9 cellular contexts compared by ENCODE assay signal in genomic region chr1:154157520-154158306, GRCh38. TPM values are rescaled to one million over a fixed set of nuclear protein-coding genes. Genes with fewer than 3 reads are reported as not detected.
DNase-seq lines count a peak whose midpoint lies in the region; ATAC-seq, FAIRE-seq and TF ChIP-seq lines count a peak whose summit lies in the region.
"Had no signal": no experiment of that assay in that cellular context is flagged by ENCODE, and none has a peak within 500 bp of the region (broad histone marks: within the 10 kb centered on the region; RNA-seq: fewer than 3 reads in every experiment).

No MANE protein-coding gene starts in this region.

- CTCF ChIA-PET in activated naive CD4-positive, alpha-beta T cell treated with anti-CD3 and anti-CD28 coated beads, Interleukin-2, amount 10 ng/mL, durations not matched to agents 7 days and 5 days (lab: Charles Lee), result interaction anchor here (0.6 to 1.3 kb wide), 3 partner anchors 9 to 135 kb away, joined by 3 to 4 read pairs (median 3); no protein-coding TSS in a partner anchor

- peaks cover 85% of the 10 kb centered on the region for H3K4me1 Mint-ChIP-seq in activated naive CD4-positive, alpha-beta T cell treated with anti-CD3 and anti-CD28 coated beads, Interleukin-2, amount 10 ng/mL, durations not matched to agents 7 days and 5 days
- H3K4me1 Mint-ChIP-seq in naive B cell, result peaks cover 23 to 28% (median 24%) of the 10 kb centered on the region in 3 donors

- whole genome bisulfite sequencing in thymus, result 73% methylated on average over 7 of the region's 7 CpGs

- H3K9me3 ChIP-seq in thymus (ENCODE audit: control insufficient read depth), result no peaks in the 10 kb centered on the region

- peak overlapping the region; percentile 97 for H3K27ac Mint-ChIP-seq in activated naive CD4-positive, alpha-beta T cell treated with anti-CD3 and anti-CD28 coated beads, Interleukin-2, amount 10 ng/mL, durations not matched to agents 7 days and 5 days
- peak overlapping the region; percentile 72 to 92 (median 84) for H3K27ac Mint-ChIP-seq in naive B cell

- H3K4me1 ChIP-seq in thymus (ENCODE audit: control insufficient read depth, insufficient read depth, low read length), result peaks cover 13% of the 10 kb centered on the region

- H3K4me3 ChIP-seq in thymus (ENCODE audit: low read length), result no peak overlapping the region

- H3K27me3 Mint-ChIP-seq in activated naive CD4-positive, alpha-beta T cell treated with anti-CD3 and anti-CD28 coated beads, Interleukin-2, amount 10 ng/mL, durations not matched to agents 7 days and 5 days, result no peaks in the 10 kb centered on the region
- no peaks in the 10 kb centered on the region for H3K27me3 Mint-ChIP-seq in naive B cell

- no peak for TF ChIP-seq POLR2A in GM12891 (IDR thresholded peaks at IDR 0.05; ENCODE audit: low read depth, low read length)

- peaks cover 40% of the 10 kb centered on the region for H3K36me3 ChIP-seq in thymus (ENCODE audit: control insufficient read depth, insufficient read depth)

- no peaks in the 10 kb centered on the region for H3K27me3 ChIP-seq in thymus (ENCODE audit: control insufficient read depth, insufficient read depth)

- ATAC-seq in HG02678 (IDR thresholded peaks at IDR 0.05; ENCODE audit: unreplicated experiment) (peak; percentile 87), naive B cell (ENCODE audit: low read depth in 2 of 2) (peak; percentile 45 to 54)

- H3K36me3 Mint-ChIP-seq in activated naive CD4-positive, alpha-beta T cell treated with anti-CD3 and anti-CD28 coated beads, Interleukin-2, amount 10 ng/mL, durations not matched to agents 7 days and 5 days, result peaks cover 83% of the 10 kb centered on the region
- H3K36me3 Mint-ChIP-seq in naive B cell, result peaks cover 20 to 33% of the 10 kb centered on the region in 2 donors

- peak; percentile 92 for FAIRE-seq in GM12891 (lab: Jason Lieb, UNC)

- H3K27ac ChIP-seq in thymus (ENCODE audit: low read depth), result peak overlapping the region; percentile 91

- peaks cover 8% of the 10 kb centered on the region for H3K9me3 Mint-ChIP-seq in activated naive CD4-positive, alpha-beta T cell treated with anti-CD3 and anti-CD28 coated beads, Interleukin-2, amount 10 ng/mL, durations not matched to agents 7 days and 5 days
- peaks cover 0 to 11% (median 2%) of the 10 kb centered on the region in 7 donors for H3K9me3 Mint-ChIP-seq in naive B cell

- H3K4me3 Mint-ChIP-seq in activated naive CD4-positive, alpha-beta T cell treated with anti-CD3 and anti-CD28 coated beads, Interleukin-2, amount 10 ng/mL, durations not matched to agents 7 days and 5 days, result peak overlapping the region; percentile 65
- H3K4me3 Mint-ChIP-seq in naive B cell, result peak overlapping the region in 5 of 8 donors; percentile 6 to 59 (median 29)

- DNase-seq in GM12891 (ENCODE audit: insufficient read length, low spot score) (peak; percentile 54), SIG-M5 (lab: John Stamatoyannopoulos, UW) (peak; percentile 94), naive B cell (no peak), NCI-H1694 (lab: John Stamatoyannopoulos, UW) (no peak), germinal center (ENCODE audit: low spot score) (no peak)
- peak; percentile 85 for DNase-seq in activated naive CD4-positive, alpha-beta T cell treated with anti-CD3 and anti-CD28 coated beads, Interleukin-2, amount 10 ng/mL, durations not matched to agents 7 days and 5 days

TF ChIP-seq in GM12891, 5 proteins besides CTCF, POLR2A, EP300 and RAD21:
- peak; percentile 60; the same call in 1 of the 2 replicates for TF ChIP-seq SPI1 (IDR thresholded peaks at IDR 0.05; ENCODE audit: low read depth, low read length)
- no peak for TF ChIP-seq PAX5 (IDR thresholded peaks at IDR 0.05; ENCODE audit: insufficient read depth, low read length, severe bottlenecking)
- TF ChIP-seq POLR2AphosphoS5 (IDR thresholded peaks at IDR 0.05; ENCODE audit: low read depth, low read length), result no peak
- TF ChIP-seq POU2F2 (IDR thresholded peaks at IDR 0.05; ENCODE audit: low read depth, low read length), result no peak

RNA-seq across cellular contexts. Expression of gene NUP210L, which starts 2.8 kb away (rescaled TPM):
- not detected for polyA plus RNA-seq in GM12891 (2012; ENCODE audit: low read depth, missing spikeins)
- polyA plus RNA-seq in naive B cell (ENCODE audit: low read depth in 6 of 6) (not detected), thymus (0.05 TPM)

RNA-seq across cellular contexts. Expression of gene TPM3, which starts 34.2 kb away (rescaled TPM):
- polyA plus RNA-seq in GM12891 (2012; ENCODE audit: low read depth, missing spikeins), result 409 TPM
- polyA plus RNA-seq in naive B cell (ENCODE audit: low read depth in 6 of 6) (100 to 1,000 TPM; 669 to 816 (median 772) TPM), thymus (304 TPM)

RNA-seq across cellular contexts. Expression of gene CFAP141, which starts 48.4 kb away (rescaled TPM):
- not detected for polyA plus RNA-seq in GM12891 (2012; ENCODE audit: low read depth, missing spikeins)
- not detected for polyA plus RNA-seq in naive B cell (ENCODE audit: low read depth in 6 of 6)
- not detected for polyA plus RNA-seq in thymus
- polyA plus RNA-seq: neural cell had no signal

Comparison
In these comparisons a context has a peak if more than half of its experiments do, and no peak if none do; other contexts are left out.
1. DNase-seq: peak in GM12891 (single experiment), SIG-M5 (single experiment) and activated naive CD4-positive, alpha-beta T cell treated with anti-CD3 and anti-CD28 coated beads, Interleukin-2, amount 10 ng/mL, durations not matched to agents 7 days and 5 days (single experiment); none in naive B cell (single experiment), NCI-H1694 (single experiment) and germinal center (single experiment).